In the genomic region with DNA sequence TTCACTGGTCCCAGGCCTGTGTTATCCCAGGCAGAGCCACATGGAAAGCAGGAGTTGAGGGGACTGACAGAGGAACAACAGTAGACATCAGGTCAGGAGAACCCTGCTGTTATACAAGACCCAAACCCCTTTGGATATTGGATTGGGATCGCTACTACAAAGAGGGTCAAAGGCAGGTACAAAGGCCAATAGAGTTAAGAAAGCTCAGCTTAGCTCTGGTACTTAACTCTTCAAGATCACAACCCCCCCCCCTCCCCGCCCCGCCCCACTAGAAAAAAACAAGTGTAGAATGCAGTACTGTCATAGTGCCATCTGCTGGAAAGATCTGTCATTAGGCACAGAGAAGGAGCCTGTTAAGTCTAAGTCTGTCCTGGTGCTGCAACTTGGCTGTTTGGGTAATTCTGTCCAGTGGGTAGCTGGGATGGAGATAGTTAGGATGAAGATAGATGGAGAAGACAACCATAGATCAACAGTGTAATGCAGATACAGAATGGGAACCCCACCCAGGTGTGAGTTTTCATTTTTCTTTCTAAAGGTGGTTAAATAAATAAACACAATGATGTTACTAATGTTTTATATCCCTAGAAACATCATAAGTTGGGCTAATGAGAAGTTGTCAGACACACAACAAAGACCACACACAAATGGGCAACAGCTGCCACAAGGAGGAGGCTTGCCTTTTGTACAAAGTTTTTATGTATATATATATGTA, we compare ENCODE assay signal across 8 cellular contexts. TPM values are rescaled to one million over a fixed set of nuclear protein-coding genes. Genes with fewer than 3 reads are reported as not detected.
A peak's percentile ranks its signal among the peaks of the same experiment; 100 is the strongest.
DNase-seq lines count a peak whose midpoint lies in the region; ATAC-seq and TF ChIP-seq lines count a peak whose summit lies in the region.

No MANE protein-coding gene starts in this region.

- POLR2A ChIA-PET in CD4-positive, alpha-beta T cell (lab: Charles Lee): interaction anchor here (0.5 to 1.9 kb wide), 10 partner anchors 12 to 330 kb away, joined by 3 to 9 read pairs (median 4); a partner anchor contains a TSS

- no peak overlapping the region for H3K4me3 Mint-ChIP-seq in CD4-positive, alpha-beta T cell
- no peak overlapping the region for H3K4me3 Mint-ChIP-seq in T-helper 2 cell treated with Interferon-gamma antibody and Interleukin-4, amounts not matched to agents 5 μg/mL and 100 μg/mL, for 36 hours

- H3K4me3 ChIP-seq in lower lobe of right lung (no peak overlapping the region), transverse colon (no peak overlapping the region)

- H3K36me3 ChIP-seq in lower lobe of right lung: peaks cover 58% of the 10 kb centered on the region
- peaks cover 0 to 44% (median 21%) of the 10 kb centered on the region in 4 donors for H3K36me3 ChIP-seq in transverse colon

- WGBS in transverse colon (ENCODE audit: low coverage in 1 of 2), 2 donors: 10 to 19% methylated on average over 2 to 3 of the region's 3 CpGs

- H3K27ac ChIP-seq in CD4-positive, alpha-beta T cell (ENCODE audit: low read depth, low read length): no peak overlapping the region
- H3K27ac ChIP-seq in lower lobe of right lung (no peak overlapping the region), transverse colon (peak overlapping the region; percentile 29 to 68 (median 60))

- DNase-seq in CD4-positive, alpha-beta T cell: peak in 9 of 10 experiments; percentile 14 to 42 (median 28)
- DNase-seq in GM19238 (ENCODE audit: insufficient read length, low spot score) (peak; percentile 36), NCI-H146 (lab: John Stamatoyannopoulos, UW) (peak; percentile 47), ecto neural progenitor cell (ENCODE audit: low spot score) (peak; percentile 81), lower lobe of right lung (no peak), transverse colon (peak; percentile 44), NCI-H1048 (lab: John Stamatoyannopoulos, UW) (no peak)
- no peak for DNase-seq in T-helper 2 cell treated with Interferon-gamma antibody and Interleukin-4, amounts not matched to agents 5 μg/mL and 100 μg/mL, for 36 hours (ENCODE audit: low spot score)

- in situ Hi-C loops in transverse colon (cut with MboI; ENCODE audit: low pct_ligation_motif_present in 1 of 4, low pct_unique_long_range_greater_than_20kb in 1 of 4, low sequenced_read_pairs in 3 of 4): no loop called here

- H3K27me3 Mint-ChIP-seq in CD4-positive, alpha-beta T cell: no peaks in the 10 kb centered on the region
- no peaks in the 10 kb centered on the region for H3K27me3 Mint-ChIP-seq in T-helper 2 cell treated with Interferon-gamma antibody and Interleukin-4, amounts not matched to agents 5 μg/mL and 100 μg/mL, for 36 hours (ENCODE audit: low read depth)

- H3K27me3 ChIP-seq in CD4-positive, alpha-beta T cell (ENCODE audit: control insufficient read depth, insufficient read depth, low read length): no peaks in the 10 kb centered on the region
- H3K27me3 ChIP-seq in lower lobe of right lung (ENCODE audit: low read depth): no peaks in the 10 kb centered on the region
- no peaks in the 10 kb centered on the region for H3K27me3 ChIP-seq in transverse colon

- no peaks in the 10 kb centered on the region for H3K9me3 Mint-ChIP-seq in CD4-positive, alpha-beta T cell
- H3K9me3 Mint-ChIP-seq in T-helper 2 cell treated with Interferon-gamma antibody and Interleukin-4, amounts not matched to agents 5 μg/mL and 100 μg/mL, for 36 hours: no peaks in the 10 kb centered on the region

- peaks cover 15% of the 10 kb centered on the region for H3K4me1 Mint-ChIP-seq in CD4-positive, alpha-beta T cell (ENCODE audit: low read depth)
- H3K4me1 Mint-ChIP-seq in T-helper 2 cell treated with Interferon-gamma antibody and Interleukin-4, amounts not matched to agents 5 μg/mL and 100 μg/mL, for 36 hours (ENCODE audit: low read depth): peaks cover 12% of the 10 kb centered on the region

- no peak for TF ChIP-seq EP300 in transverse colon (IDR thresholded peaks at IDR 0.05; ENCODE audit: low read depth)

- peak; percentile 68 for TF ChIP-seq CTCF in CD4-positive, alpha-beta T cell (IDR thresholded peaks at IDR 0.05)
- TF ChIP-seq CTCF in lower lobe of right lung (IDR thresholded peaks at IDR 0.05) (peak; percentile 54), transverse colon (IDR thresholded peaks at IDR 0.05) (peak; percentile 38 to 65 (median 54))

- intact Hi-C loops in CD4-positive, alpha-beta T cell (cut with DNase I, micrococcal nuclease): loop anchor here (1.0 to 5.0 kb wide), 5 partner anchors 12 to 330 kb away; no protein-coding TSS in a partner anchor
- intact Hi-C loops in lower lobe of right lung (cut with DNase I) (no loop called here), transverse colon (cut with DNase I; ENCODE audit: low total_unique reads) (no loop called here)

- H3K4me1 ChIP-seq in lower lobe of right lung (no peaks in the 10 kb centered on the region), transverse colon (peaks cover 0 to 17% (median 3%) of the 10 kb centered on the region in 4 donors)

- CTCF ChIA-PET in CD4-positive, alpha-beta T cell (lab: Charles Lee): interaction anchor here (0.9 to 2.9 kb wide), 10 partner anchors 12 to 340 kb away, joined by 3 to 23 read pairs (median 6); a partner anchor contains a TSS

- ATAC-seq in CD4-positive, alpha-beta T cell (ENCODE audit: poor library complexity): peak; percentile 92
- peak; percentile 73 to 76 for ATAC-seq in lower lobe of right lung

- no peak overlapping the region for H3K27ac Mint-ChIP-seq in CD4-positive, alpha-beta T cell
- H3K27ac Mint-ChIP-seq in T-helper 2 cell treated with Interferon-gamma antibody and Interleukin-4, amounts not matched to agents 5 μg/mL and 100 μg/mL, for 36 hours: peak overlapping the region; percentile 15

- no peak for TF ChIP-seq POLR2A in transverse colon (IDR thresholded peaks at IDR 0.05)

- no peaks in the 10 kb centered on the region for H3K9me3 ChIP-seq in CD4-positive, alpha-beta T cell (ENCODE audit: control insufficient read depth, low read length)
- H3K9me3 ChIP-seq in lower lobe of right lung (no peaks in the 10 kb centered on the region), transverse colon (no peaks in the 10 kb centered on the region)

- peaks cover 51% of the 10 kb centered on the region for H3K36me3 Mint-ChIP-seq in CD4-positive, alpha-beta T cell (ENCODE audit: low read depth)
- H3K36me3 Mint-ChIP-seq in T-helper 2 cell treated with Interferon-gamma antibody and Interleukin-4, amounts not matched to agents 5 μg/mL and 100 μg/mL, for 36 hours (ENCODE audit: low read depth): peaks cover 39% of the 10 kb centered on the region

RNA-seq across cellular contexts. Expression of a gene that starts 17.2 kb away (rescaled TPM):
- 1 to 10 TPM; 9.2 to 9.4 TPM for total RNA-seq in CD4-positive, alpha-beta T cell
- total RNA-seq in lower lobe of right lung (0.83 TPM), transverse colon (1 to 10 TPM in 2 of 4 donors, under 1 TPM in 1, not detected in 1; 0.27 to 5.2 (median 2.1) TPM)

RNA-seq across cellular contexts. Expression of a gene that starts 18.7 kb away (rescaled TPM):
- total RNA-seq in CD4-positive, alpha-beta T cell: 100 to 1,000 TPM in 1 of 2 experiments, 10 to 100 TPM in 1; 87.9 to 111 TPM
- 91.4 TPM for total RNA-seq in lower lobe of right lung
- 100 to 1,000 TPM in 3 of 4 donors, 10 to 100 TPM in 1; 96.4 to 186 (median 114) TPM for total RNA-seq in transverse colon

RNA-seq across cellular contexts. Expression of a gene that starts 28.7 kb away (rescaled TPM):
- total RNA-seq in CD4-positive, alpha-beta T cell: 10 to 100 TPM; 52.4 to 54.6 TPM
- total RNA-seq in lower lobe of right lung: 134 TPM
- total RNA-seq in transverse colon: 100 to 1,000 TPM in 3 of 4 donors, 10 to 100 TPM in 1; 88.8 to 232 (median 180) TPM

RNA-seq across cellular contexts. Expression of a gene that starts 28.9 kb away (rescaled TPM):
- 10 to 100 TPM; 15.6 to 19.3 TPM for total RNA-seq in CD4-positive, alpha-beta T cell
- total RNA-seq in lower lobe of right lung (37.3 TPM), transverse colon (10 to 100 TPM; 32.2 to 92.3 (median 43.4) TPM)

RNA-seq across cellular contexts. Expression of a gene that starts 56.6 kb away (rescaled TPM):
- total RNA-seq in CD4-positive, alpha-beta T cell: 10 to 100 TPM; 17.5 to 19.6 TPM
- total RNA-seq in lower lobe of right lung (54.5 TPM), transverse colon (10 to 100 TPM; 66.2 to 98.9 (median 85.1) TPM)

Comparison
In these comparisons a context has a peak if more than half of its experiments do, and no peak if none do; other contexts are left out.
1. DNase-seq: peak in CD4-positive, alpha-beta T cell (9 of 10), GM19238 (single experiment), NCI-H146 (single experiment), ecto neural progenitor cell (single experiment) and transverse colon (single experiment); none in T-helper 2 cell treated with Interferon-gamma antibody and Interleukin-4, amounts not matched to agents 5 μg/mL and 100 μg/mL, for 36 hours (single experiment), lower lobe of right lung (single experiment) and NCI-H1048 (single experiment).
2. H3K27ac ChIP-seq: peak in transverse colon (4 of 4); none in CD4-positive, alpha-beta T cell (single experiment) and lower lobe of right lung (single experiment).
3. intact Hi-C loops: an anchor here in CD4-positive, alpha-beta T cell (1.0 to 5.0 kb wide); none called in lower lobe of right lung and transverse colon.
4. Peak in every context shown above with its lines, with median percentiles within 50 percentile points of each other: CTCF ChIP-seq.